8 cellular contexts compared by ENCODE assay signal in genomic region chr9:112751059-112751795, GRCh38. TPM values are rescaled to one million over a fixed set of nuclear protein-coding genes. Genes with fewer than 3 reads are reported as not detected.
DNase-seq lines count a peak whose midpoint lies in the region; ATAC-seq, FAIRE-seq and TF ChIP-seq lines count a peak whose summit lies in the region.

No MANE protein-coding gene starts in this region.

- H3K9me3 ChIP-seq in HCT116 (ENCODE audit: control insufficient read depth in 1 of 2, insufficient read depth in 1 of 2, low read depth in 1 of 2, low read length in 2 of 2) = no peaks in the 10 kb centered on the region
- H3K9me3 ChIP-seq in MM.1S (replicated peaks; ENCODE audit: insufficient read depth, low read length) = no peaks in the 10 kb centered on the region
- no peaks in the 10 kb centered on the region for H3K9me3 ChIP-seq in K562 (replicated peaks; ENCODE audit: control insufficient read depth, insufficient read depth, low read depth, low read length)

- H3K4me3 ChIP-seq in GM06990 (replicated peaks; ENCODE audit: low read depth, low read length) = peak overlapping the region; percentile 69
- peak overlapping the region; percentile 69 to 75 for H3K4me3 ChIP-seq in HCT116 (replicated peaks in 1 of 2; ENCODE audit: low read depth in 1 of 2, low read length in 2 of 2)
- peak overlapping the region; percentile 96 for H3K4me3 ChIP-seq in MM.1S (ENCODE audit: low read length)
- peak overlapping the region; percentile 50 for H3K4me3 ChIP-seq in K562
- H3K4me3 ChIP-seq in rectal smooth muscle tissue (ENCODE audit: low read length) = peak overlapping the region; percentile 96

- BruUV-seq in HCT116 (replicated peaks; lab: Mats Ljungman, UMichigan) (no TSS peak), K562 (replicated peaks; lab: Mats Ljungman, UMichigan) (no TSS peak)

- no peak overlapping the region for H2AFZ ChIP-seq in HCT116 (ENCODE audit: low read depth, low read length, poor library complexity, severe bottlenecking)
- H2AFZ ChIP-seq in MM.1S (ENCODE audit: low read length) = peak overlapping the region; percentile 92
- peak overlapping the region; percentile 76 for H2AFZ ChIP-seq in K562 (ENCODE audit: low read depth, low read length)

- POLR2A ChIA-PET in HCT116 (lab: Charles Lee) (interaction anchor here (1.1 kb wide), 1 partner anchor 33 kb away, joined by 3 read pairs; the partner anchor contains the start of gene INIP), K562 (lab: Yijun Ruan, JAX) (interaction anchor here (0.6 to 2.5 kb wide), 7 partner anchors 13 to 958 kb away, joined by 3 to 11 read pairs (median 3); partner anchors contain the start of gene INIP)

- peaks cover 9% of the 10 kb centered on the region; the same call in 1 of the 2 replicates for H3K79me2 ChIP-seq in HCT116 (ENCODE audit: insufficient read depth, low read length)
- peaks cover 32% of the 10 kb centered on the region for H3K79me2 ChIP-seq in MM.1S (ENCODE audit: low read length)
- peaks cover 16% of the 10 kb centered on the region; the same call in 2 of the 3 replicates for H3K79me2 ChIP-seq in K562 (ENCODE audit: control insufficient read depth, insufficient read depth, low read length)

- H3K36me3 ChIP-seq in GM06990 (ENCODE audit: control insufficient read depth, insufficient read depth, low read length) = no peaks in the 10 kb centered on the region
- no peaks in the 10 kb centered on the region for H3K36me3 ChIP-seq in HCT116 (ENCODE audit: control insufficient read depth in 1 of 2, insufficient read depth in 2 of 2, low read length in 2 of 2)
- H3K36me3 ChIP-seq in MM.1S (replicated peaks; ENCODE audit: insufficient read depth, low read length) = no peaks in the 10 kb centered on the region
- H3K36me3 ChIP-seq in K562 (ENCODE audit: control insufficient read depth, insufficient read depth, low read length) = no peaks in the 10 kb centered on the region
- no peaks in the 10 kb centered on the region for H3K36me3 ChIP-seq in rectal smooth muscle tissue (ENCODE audit: control insufficient read depth, insufficient read depth, low read length)

- H3K9ac ChIP-seq in HCT116 (ENCODE audit: low read length) (peak overlapping the region; percentile 63), MM.1S (ENCODE audit: low read length) (peak overlapping the region; percentile 70), K562 (ENCODE audit: insufficient read depth in 1 of 2, low read depth in 2 of 2, low read length in 2 of 2) (peak overlapping the region; percentile 40 to 93; a peak in 3 of 4 replicates), rectal smooth muscle tissue (ENCODE audit: low read length) (peak overlapping the region; percentile 73)

- H3F3A ChIP-seq in MM.1S (ENCODE audit: insufficient read depth, low read length) = peaks cover 11% of the 10 kb centered on the region; the same call in 1 of the 2 replicates

- ATAC-seq in HCT116 = peak; percentile 20
- peak; percentile 48 for ATAC-seq in K562

- H3K27me3 ChIP-seq in GM06990 (replicated peaks; ENCODE audit: control insufficient read depth, insufficient read depth, low read length) = no peaks in the 10 kb centered on the region
- no peaks in the 10 kb centered on the region for H3K27me3 ChIP-seq in HCT116 (ENCODE audit: insufficient read depth, low read length)
- no peaks in the 10 kb centered on the region for H3K27me3 ChIP-seq in MM.1S (replicated peaks; ENCODE audit: insufficient read depth, low read length)
- H3K27me3 ChIP-seq in K562 (ENCODE audit: control insufficient read depth in 2 of 2, insufficient read depth in 2 of 2, low read length in 2 of 2) = no peaks in the 10 kb centered on the region
- H3K27me3 ChIP-seq in rectal smooth muscle tissue (ENCODE audit: control insufficient read depth, insufficient read depth, low read length) = no peaks in the 10 kb centered on the region

- RAD21 ChIA-PET in HCT116 (lab: Charles Lee; ENCODE audit: low non-redundant PET in 1 of 2, low total read pairs in 2 of 2, uncharacterized antibody in 2 of 2, unreplicated experiment in 2 of 2) = no interaction called here

- FAIRE-seq in K562 (lab: Jason Lieb, UNC) = peak; percentile 69

- H4K20me1 ChIP-seq in HCT116 (ENCODE audit: insufficient read depth) (no peaks in the 10 kb centered on the region), MM.1S (ENCODE audit: insufficient read depth, low read length) (no peaks in the 10 kb centered on the region), K562 (replicated peaks; ENCODE audit: control insufficient read depth, insufficient read depth, low read length) (no peaks in the 10 kb centered on the region; the same call in 1 of the 2 replicates)

- CTCF ChIA-PET in HCT116 (lab: Charles Lee) (no interaction called here), K562 (lab: Yijun Ruan, JAX; ENCODE audit: low intra/inter-chr PET ratio) (no interaction called here)

- DNase-seq in GM06990 (ENCODE audit: extremely low read depth, insufficient read length) (peak; percentile 63), HCT116 (ENCODE audit: low read depth, low spot score) (no peak), MM.1S (peak; percentile 87), T-helper 1 cell (peak; percentile 11 to 64 (median 27)), K562 (ENCODE audit: extremely low read depth in 1 of 4, low spot score in 3 of 4) (peak; percentile 41 to 68 (median 55)), hippocampal formation (lab: John Stamatoyannopoulos, UW) (peak; percentile 37 to 61), cortex of kidney (lab: John Stamatoyannopoulos, UW) (no peak)

- H3K9me1 ChIP-seq in K562 (ENCODE audit: control insufficient read depth, insufficient read depth, low read length) = no peaks in the 10 kb centered on the region

- peak overlapping the region; percentile 65; the same call in 1 of the 2 replicates for H3K27ac ChIP-seq in HCT116 (ENCODE audit: low read depth, low read length)
- peak overlapping the region; percentile 50; the same call in 1 of the 2 replicates for H3K27ac ChIP-seq in MM.1S (ENCODE audit: low read length)
- H3K27ac ChIP-seq in K562 (ENCODE audit: extremely low read depth, low read depth, low read length) = peak overlapping the region; percentile 58; the same call in 1 of the 3 replicates
- peak overlapping the region; percentile 51 for H3K27ac ChIP-seq in rectal smooth muscle tissue (ENCODE audit: low read depth, low read length)

- H3K9me2 ChIP-seq in HCT116 (ENCODE audit: insufficient read depth) = no peaks in the 10 kb centered on the region
- H3K9me2 ChIP-seq in MM.1S (replicated peaks; ENCODE audit: insufficient read depth, low read length) = no peaks in the 10 kb centered on the region

- TF ChIP-seq EP300 in K562 (IDR thresholded peaks at IDR 0.05; ENCODE audit: low read length) = no peak

- 2% methylated on average over 45 of the region's 49 CpGs for WGBS in K562 (ENCODE audit: insufficient coverage, low coverage, missing lambda C conversion rate)

- intact Hi-C loops in HCT116 (cut with micrococcal nuclease) (loop anchor here (2.0 kb wide), 1 partner anchor 32 kb away; the partner anchor contains the start of gene INIP), K562 (cut with micrococcal nuclease) (no loop called here)

- peak overlapping the region; percentile 86 for H3K4me2 ChIP-seq in HCT116 (ENCODE audit: low read length)
- peak overlapping the region; percentile 99 for H3K4me2 ChIP-seq in MM.1S (ENCODE audit: low read depth, low read length)
- peak overlapping the region; percentile 87 for H3K4me2 ChIP-seq in K562 (ENCODE audit: insufficient read depth, low read length)

- in situ Hi-C loops in K562 (cut with MboI) = no loop called here

- no peak for TF ChIP-seq POLR2A in HCT116 (IDR thresholded peaks at IDR 0.05; ENCODE audit: borderline replicate concordance, extremely low read depth, insufficient read depth, insufficient read length)
- TF ChIP-seq POLR2A in K562 (conservative IDR thresholded peaks at IDR 0.05) = no peak

- H3K4me1 ChIP-seq in HCT116 (ENCODE audit: control insufficient read depth in 1 of 2, insufficient read depth in 2 of 2, low read length in 2 of 2) = peaks cover 22 to 61% of the 10 kb centered on the region in 2 experiments
- peaks cover 13% of the 10 kb centered on the region for H3K4me1 ChIP-seq in MM.1S (ENCODE audit: low read length)
- peaks cover 15 to 19% of the 10 kb centered on the region in 2 experiments for H3K4me1 ChIP-seq in K562 (replicated peaks in 1 of 2; ENCODE audit: control insufficient read depth in 2 of 2, insufficient read depth in 2 of 2, low read length in 2 of 2)
- peaks cover 24% of the 10 kb centered on the region for H3K4me1 ChIP-seq in rectal smooth muscle tissue (ENCODE audit: control insufficient read depth, insufficient read depth, low read length)

- TF ChIP-seq CTCF in GM06990 (IDR thresholded peaks at IDR 0.05; ENCODE audit: insufficient read depth, low read length, poor library complexity, severe bottlenecking) = no peak
- TF ChIP-seq CTCF in HCT116 (IDR thresholded peaks at IDR 0.05 in 2 of 3, conservative IDR thresholded peaks at IDR 0.05 in 1 of 3; ENCODE audit: borderline replicate concordance in 1 of 3, insufficient read depth in 1 of 3, low read depth in 2 of 3, low read length in 2 of 3) = no peak
- TF ChIP-seq CTCF in MM.1S (IDR thresholded peaks at IDR 0.05; ENCODE audit: low read length) = no peak
- TF ChIP-seq CTCF in K562 (IDR thresholded peaks at IDR 0.05 in 2 of 3, conservative IDR thresholded peaks at IDR 0.05 in 1 of 3; ENCODE audit: insufficient read depth in 2 of 3, low read depth in 1 of 3, low read length in 3 of 3) = no peak

- TF ChIP-seq RAD21 in HCT116 (IDR thresholded peaks at IDR 0.05; ENCODE audit: low read depth) (no peak), K562 (CRISPR knock-in tag; conservative IDR thresholded peaks at IDR 0.05 in 1 of 2, IDR thresholded peaks at IDR 0.05 in 1 of 2) (no peak)

RNA-seq across cellular contexts. Expression of gene SNX30, which starts 0.7 kb away (rescaled TPM):
- total RNA-seq in HCT116 (2021; ENCODE audit: unreplicated experiment) (12.7 TPM), K562 (2014; rRNA removed) (3.3 and 3.6 TPM in 2 replicates), K562 (2014; rRNA removed; fragmentation: Illumina TruSeq; extraction: Trizol) (4.5 and 5.0 TPM in 2 replicates), K562 (2015; rRNA removed; fragmentation: Illumina TruSeq; extraction: Trizol) (4.9 and 5.9 TPM in 2 replicates), K562 (2021) (4.2 and 4.8 TPM in 2 replicates)
- 6.4 and 7.5 TPM in 2 replicates for polyA plus RNA-seq in HCT116 (2012)
- 5.4 and 7.0 TPM in 2 replicates for total RNA-seq in K562 (2011; cell fraction: chromatin; rRNA removed; ENCODE audit: low replicate concordance)
- total RNA-seq in K562 (2011; cell fraction: nucleolus; rRNA removed) = 2.7 and 2.9 TPM in 2 replicates
- 5.1 and 7.3 TPM in 2 replicates for total RNA-seq in K562 (2011; cell fraction: nucleoplasm; rRNA removed)
- polyA plus RNA-seq in K562 (2011; rRNA removed) (2.4 and 3.1 TPM in 2 replicates), K562 (2014; fragmentation: Illumina TruSeq; extraction: Trizol) (3.9 and 4.4 TPM in 2 replicates), K562 (2014; fragmentation: Nextera tagmentation; extraction: Ambion mirVana) (under 1 TPM; 0.76 to 0.99 TPM), K562 (2014; rRNA removed) (2.9 and 10.6 TPM in 2 replicates)
- polyA plus RNA-seq in K562 (2011; cell fraction: cytosol; rRNA removed) = 1.3 and 2.7 TPM in 2 replicates
- 4.7 and 4.8 TPM in 2 replicates for polyA plus RNA-seq in K562 (2011; cell fraction: nucleus; rRNA removed)
- 3.2 and 3.8 TPM in 2 replicates for polyA plus RNA-seq in K562 (2012)
- polyA minus RNA-seq in K562 (2011; rRNA and poly(A)+ RNA removed) = 6.5 and 8.2 TPM in 2 replicates
- polyA minus RNA-seq in K562 (2011; cell fraction: cytosol; rRNA and poly(A)+ RNA removed) = 2.8 and 3.0 TPM in 2 replicates
- 1.6 and 2.8 TPM in 2 replicates for polyA minus RNA-seq in K562 (2011; cell fraction: nucleus; rRNA and poly(A)+ RNA removed)

RNA-seq across cellular contexts. Expression of gene INIP, which starts 33.3 kb away (rescaled TPM):
- 28.9 TPM for total RNA-seq in HCT116 (2021; ENCODE audit: unreplicated experiment)
- polyA plus RNA-seq in HCT116 (2012) = 18.2 and 18.3 TPM in 2 replicates
- total RNA-seq in K562 (2011; cell fraction: chromatin; rRNA removed; ENCODE audit: low replicate concordance) = 11.0 and 32.0 TPM in 2 replicates
- 9.7 and 10.3 TPM in 2 replicates for total RNA-seq in K562 (2011; cell fraction: nucleolus; rRNA removed)
- 13.9 and 24.1 TPM in 2 replicates for total RNA-seq in K562 (2011; cell fraction: nucleoplasm; rRNA removed)
- total RNA-seq in K562 (2014; rRNA removed) = 11.9 and 17.8 TPM in 2 replicates
- 38.8 and 47.6 TPM in 2 replicates for total RNA-seq in K562 (2014; rRNA removed; fragmentation: Illumina TruSeq; extraction: Trizol)
- total RNA-seq in K562 (2015; rRNA removed; fragmentation: Illumina TruSeq; extraction: Trizol) = 30.9 and 32.1 TPM in 2 replicates
- 28.5 and 33.0 TPM in 2 replicates for total RNA-seq in K562 (2021)
- polyA plus RNA-seq in K562 (2011; rRNA removed) = 47.2 and 56.8 TPM in 2 replicates
- polyA plus RNA-seq in K562 (2011; cell fraction: cytosol; rRNA removed) = 9.6 and 24.1 TPM in 2 replicates
- polyA plus RNA-seq in K562 (2011; cell fraction: nucleus; rRNA removed) = 6.4 and 10.8 TPM in 2 replicates
- polyA plus RNA-seq in K562 (2012) = 20.4 and 29.5 TPM in 2 replicates
- polyA plus RNA-seq in K562 (2014; fragmentation: Illumina TruSeq; extraction: Trizol) = 28.7 and 37.3 TPM in 2 replicates
- 10 to 100 TPM; 87.0 to 87.9 TPM for polyA plus RNA-seq in K562 (2014; fragmentation: Nextera tagmentation; extraction: Ambion mirVana)
- polyA plus RNA-seq in K562 (2014; rRNA removed) = 26.0 and 30.0 TPM in 2 replicates
- polyA minus RNA-seq in K562 (2011; rRNA and poly(A)+ RNA removed) = 41.9 and 45.6 TPM in 2 replicates
- polyA minus RNA-seq in K562 (2011; cell fraction: cytosol; rRNA and poly(A)+ RNA removed) = 9.2 and 13.8 TPM in 2 replicates
- polyA minus RNA-seq in K562 (2011; cell fraction: nucleus; rRNA and poly(A)+ RNA removed) = 7.0 and 10.2 TPM in 2 replicates

Comparison
In these comparisons a context has a peak if more than half of its experiments do, and no peak if none do; other contexts are left out.
1. DNase-seq: peak in GM06990 (single experiment), MM.1S (single experiment), T-helper 1 cell (5 of 5), K562 (4 of 4) and hippocampal formation (2 of 2); none in HCT116 (single experiment) and cortex of kidney (single experiment).
2. Peak in every context shown above with its lines, with median percentiles within 50 percentile points of each other: H3K4me3 ChIP-seq, H3K27ac ChIP-seq, H3K4me2 ChIP-seq and H3K9ac ChIP-seq.